10 cellular contexts compared by ENCODE assay signal in genomic region chr19:53076984-53077383, GRCh38. TPM values are rescaled to one million over a fixed set of nuclear protein-coding genes. Genes with fewer than 3 reads are reported as not detected.
A peak's percentile ranks its signal among the peaks of the same experiment; 100 is the strongest.
DNase-seq lines count a peak whose midpoint lies in the region; ATAC-seq and TF ChIP-seq lines count a peak whose summit lies in the region.
"Had no signal": no experiment of that assay in that cellular context is flagged by ENCODE, and none has a peak within 500 bp of the region (broad histone marks: within the 10 kb centered on the region; RNA-seq: fewer than 3 reads in every experiment).

No MANE protein-coding gene starts in this region.

- dilution Hi-C loops in IMR-90 (cut with HindIII; ENCODE audit: low sequenced_read_pairs, unreplicated experiment) = no loop called here

- no peak overlapping the region for H3K4me2 ChIP-seq in IMR-90 (ENCODE audit: low read depth, low read length)
- no peak overlapping the region for H3K4me2 ChIP-seq in mesendoderm (ENCODE audit: low read length)

- BruUV-seq in IMR-90 (replicated peaks; lab: Mats Ljungman, UMichigan) = no TSS peak

- H3K9me3 ChIP-seq in IMR-90 (ENCODE audit: control insufficient read depth, insufficient read depth, low read length) (peaks cover 17% of the 10 kb centered on the region), endodermal cell (ENCODE audit: control insufficient read depth, low read length) (peaks cover 20% of the 10 kb centered on the region), esophagus squamous epithelium (peaks cover 0 to 91% (median 30%) of the 10 kb centered on the region in 3 donors)

- H3K79me1 ChIP-seq in IMR-90 (ENCODE audit: low read depth in 1 of 2, low read length in 2 of 2) (peaks cover 9 to 11% of the 10 kb centered on the region in 2 experiments), mesendoderm (ENCODE audit: low read length) (peaks cover 2% of the 10 kb centered on the region)

- peak; percentile 60; the same call in 1 of the 2 replicates for ATAC-seq in IMR-90 (ENCODE audit: low read depth)
- no peak for ATAC-seq in GM21367 (IDR thresholded peaks at IDR 0.05; ENCODE audit: unreplicated experiment)
- ATAC-seq in HG03565 (IDR thresholded peaks at IDR 0.05; ENCODE audit: unreplicated experiment) = no peak

- peaks cover 8% of the 10 kb centered on the region for H3K4me1 Mint-ChIP-seq in endodermal cell
- no peaks in the 10 kb centered on the region for H3K4me1 Mint-ChIP-seq in activated T-helper 1 cell treated with anti-CD3 and anti-CD28 coated beads, Interleukin-12 subunit alpha, Interleukin-12 subunit beta, Interleukin-2, Interleukin-4 antibody, amounts not matched to agents 30 ng/mL and 10 ng/mL and 1 ng/mL, durations not matched to agents 14 hours and 24 hours and 36 hours (ENCODE audit: low read depth)

- H2AK5ac ChIP-seq in IMR-90 (ENCODE audit: low read depth, low read length) (no peak overlapping the region), mesendoderm (ENCODE audit: low read length) (no peak overlapping the region)

- H3K18ac ChIP-seq in IMR-90 (ENCODE audit: low read depth, low read length) (no peak overlapping the region), mesendoderm (ENCODE audit: low read length) (no peak overlapping the region)

- POLR2A ChIA-PET in IMR-90 (lab: Charles Lee; ENCODE audit: unreplicated experiment) = no interaction called here

- no peaks in the 10 kb centered on the region for H3K27me3 Mint-ChIP-seq in endodermal cell (ENCODE audit: insufficient read depth)
- H3K27me3 Mint-ChIP-seq in activated T-helper 1 cell treated with anti-CD3 and anti-CD28 coated beads, Interleukin-12 subunit alpha, Interleukin-12 subunit beta, Interleukin-2, Interleukin-4 antibody, amounts not matched to agents 30 ng/mL and 10 ng/mL and 1 ng/mL, durations not matched to agents 14 hours and 24 hours and 36 hours (ENCODE audit: insufficient read depth) = no peaks in the 10 kb centered on the region
- H3K27me3 Mint-ChIP-seq: dendritic cell treated with granulocyte-macrophage colony-stimulating factor and Interleukin-4, amounts not matched to agents 40 ng/mL and 50 ng/mL, for 4 days had no signal

- H3K27me3 ChIP-seq in IMR-90 (ENCODE audit: control insufficient read depth, insufficient read depth, low read length) = no peaks in the 10 kb centered on the region
- H3K27me3 ChIP-seq in endodermal cell (ENCODE audit: control insufficient read depth, insufficient read depth, low read length, poor library complexity, severe bottlenecking) = no peaks in the 10 kb centered on the region
- no peaks in the 10 kb centered on the region for H3K27me3 ChIP-seq in mesendoderm (ENCODE audit: insufficient read depth, low read length, poor library complexity)
- no peaks in the 10 kb centered on the region for H3K27me3 ChIP-seq in esophagus squamous epithelium

- no peak overlapping the region for H3K23ac ChIP-seq in IMR-90 (ENCODE audit: low read depth, low read length)
- H3K23ac ChIP-seq in mesendoderm (ENCODE audit: low read length) = no peak overlapping the region

- CTCF ChIA-PET in IMR-90 (lab: Yijun Ruan, JAX) = no interaction called here

- H2BK120ac ChIP-seq in IMR-90 (ENCODE audit: low read depth, low read length) (no peak overlapping the region), mesendoderm (ENCODE audit: low read depth, low read length) (no peak overlapping the region)

- H3K4me3 Mint-ChIP-seq in endodermal cell = no peak overlapping the region
- no peak overlapping the region for H3K4me3 Mint-ChIP-seq in activated T-helper 1 cell treated with anti-CD3 and anti-CD28 coated beads, Interleukin-12 subunit alpha, Interleukin-12 subunit beta, Interleukin-2, Interleukin-4 antibody, amounts not matched to agents 30 ng/mL and 10 ng/mL and 1 ng/mL, durations not matched to agents 14 hours and 24 hours and 36 hours
- H3K4me3 Mint-ChIP-seq: dendritic cell treated with granulocyte-macrophage colony-stimulating factor and Interleukin-4, amounts not matched to agents 40 ng/mL and 50 ng/mL, for 4 days had no signal

- no peak overlapping the region for H3K14ac ChIP-seq in IMR-90 (replicated peaks; ENCODE audit: low read depth, low read length)

- no peak overlapping the region for H2BK20ac ChIP-seq in IMR-90 (ENCODE audit: low read depth, low read length)

- H2BK15ac ChIP-seq in IMR-90 (ENCODE audit: low read depth, low read length) (no peak overlapping the region), mesendoderm (replicated peaks; ENCODE audit: low read depth) (no peak overlapping the region)

- H3K4me1 ChIP-seq in IMR-90 (ENCODE audit: control insufficient read depth, insufficient read depth, low read length) (no peaks in the 10 kb centered on the region), endodermal cell (ENCODE audit: control insufficient read depth, insufficient read depth, low read length) (no peaks in the 10 kb centered on the region), mesendoderm (ENCODE audit: control insufficient read depth, low read depth, low read length) (no peaks in the 10 kb centered on the region), esophagus squamous epithelium (no peaks in the 10 kb centered on the region)

- no peak overlapping the region for H3K9ac ChIP-seq in IMR-90 (ENCODE audit: low read depth, low read length)
- H3K9ac ChIP-seq in endodermal cell (ENCODE audit: extremely low read depth, low read length, poor library complexity, severe bottlenecking) = no peak overlapping the region
- H3K9ac ChIP-seq in mesendoderm (ENCODE audit: low read length) = no peak overlapping the region

- TF ChIP-seq CTCF in IMR-90 (conservative IDR thresholded peaks at IDR 0.05; ENCODE audit: low read depth, low read length) (peak; percentile 49), endodermal cell (conservative IDR thresholded peaks at IDR 0.05) (peak; percentile 92), esophagus squamous epithelium (IDR thresholded peaks at IDR 0.05) (peak in 3 of 6 experiments; percentile 12 to 45 (median 40))

- H2BK5ac ChIP-seq in IMR-90 (ENCODE audit: low read depth, low read length, poor library complexity, severe bottlenecking) = no peak overlapping the region
- H2BK5ac ChIP-seq in mesendoderm (ENCODE audit: low read length) = no peak overlapping the region

- intact Hi-C loops in IMR-90 (cut with micrococcal nuclease) = no loop called here
- intact Hi-C loops in activated T-helper 1 cell treated with anti-CD3 and anti-CD28 coated beads, Interleukin-12 subunit alpha, Interleukin-12 subunit beta, Interleukin-2, Interleukin-4 antibody, amounts not matched to agents 30 ng/mL and 10 ng/mL and 1 ng/mL, durations not matched to agents 14 hours and 24 hours and 36 hours (cut with micrococcal nuclease) = no loop called here
- intact Hi-C loops in esophagus squamous epithelium (cut with DNase I) = no loop called here

- peaks cover 42% of the 10 kb centered on the region for H3K36me3 ChIP-seq in IMR-90 (ENCODE audit: control insufficient read depth, insufficient read depth, low read length)
- peaks cover 74% of the 10 kb centered on the region for H3K36me3 ChIP-seq in endodermal cell (ENCODE audit: control insufficient read depth, insufficient read depth, low read length)
- peaks cover 4% of the 10 kb centered on the region for H3K36me3 ChIP-seq in mesendoderm (ENCODE audit: control insufficient read depth, insufficient read depth, low read length)
- peaks cover 23 to 100% (median 31%) of the 10 kb centered on the region in 3 donors for H3K36me3 ChIP-seq in esophagus squamous epithelium

- no peak overlapping the region for H2AK9ac ChIP-seq in IMR-90 (replicated peaks; ENCODE audit: low read depth, low read length, poor library complexity)

- H3K36me3 Mint-ChIP-seq in endodermal cell (ENCODE audit: low read depth) = peaks cover 84% of the 10 kb centered on the region
- H3K36me3 Mint-ChIP-seq in activated T-helper 1 cell treated with anti-CD3 and anti-CD28 coated beads, Interleukin-12 subunit alpha, Interleukin-12 subunit beta, Interleukin-2, Interleukin-4 antibody, amounts not matched to agents 30 ng/mL and 10 ng/mL and 1 ng/mL, durations not matched to agents 14 hours and 24 hours and 36 hours (ENCODE audit: low read depth) = peaks cover 85% of the 10 kb centered on the region

- no peaks in the 10 kb centered on the region for H3K9me1 ChIP-seq in IMR-90 (ENCODE audit: insufficient read depth, low read length)

- H3K27ac Mint-ChIP-seq in endodermal cell = peak overlapping the region; percentile 83
- no peak overlapping the region for H3K27ac Mint-ChIP-seq in activated T-helper 1 cell treated with anti-CD3 and anti-CD28 coated beads, Interleukin-12 subunit alpha, Interleukin-12 subunit beta, Interleukin-2, Interleukin-4 antibody, amounts not matched to agents 30 ng/mL and 10 ng/mL and 1 ng/mL, durations not matched to agents 14 hours and 24 hours and 36 hours
- H3K27ac Mint-ChIP-seq: dendritic cell treated with granulocyte-macrophage colony-stimulating factor and Interleukin-4, amounts not matched to agents 40 ng/mL and 50 ng/mL, for 4 days had no signal

- no peak overlapping the region for H2AFZ ChIP-seq in IMR-90 (replicated peaks; ENCODE audit: low read length, poor library complexity)

- no peaks in the 10 kb centered on the region for H3K79me2 ChIP-seq in mesendoderm (ENCODE audit: control insufficient read depth, insufficient read depth, low read length)

- H4K20me1 ChIP-seq in IMR-90 (ENCODE audit: insufficient read depth, low read length) = 0 out of 2 replicates have a peak, but pooled peaks cover 3% of the 10 kb centered on the region

- no peak overlapping the region for H4K8ac ChIP-seq in IMR-90 (ENCODE audit: low read depth in 2 of 2, low read length in 2 of 2)
- no peak overlapping the region for H4K8ac ChIP-seq in mesendoderm (ENCODE audit: low read depth, low read length)

- H3K27ac ChIP-seq in IMR-90 (ENCODE audit: insufficient read depth, low read length) = no peak overlapping the region
- no peak overlapping the region for H3K27ac ChIP-seq in endodermal cell (ENCODE audit: low read depth, low read length)
- H3K27ac ChIP-seq in mesendoderm (ENCODE audit: low read depth, low read length) = no peak overlapping the region
- no peak overlapping the region for H3K27ac ChIP-seq in esophagus squamous epithelium

- H3K56ac ChIP-seq in IMR-90 (ENCODE audit: extremely low read depth, insufficient read depth, low read length) (no peak overlapping the region), mesendoderm (ENCODE audit: low read length) (no peak overlapping the region)

- H3K4ac ChIP-seq in IMR-90 (ENCODE audit: low read depth, low read length) (no peak overlapping the region), mesendoderm (ENCODE audit: low read depth, low read length) (no peak overlapping the region)

- in situ Hi-C loops in IMR-90 (cut with MboI; ENCODE audit: low sequenced_read_pairs) = no loop called here

- H4K5ac ChIP-seq in IMR-90 (ENCODE audit: low read depth, low read length) (no peak overlapping the region), mesendoderm (ENCODE audit: low read length) (no peak overlapping the region)

- TF ChIP-seq POLR2A in IMR-90 (IDR thresholded peaks at IDR 0.05; ENCODE audit: low read depth, low read length) (no peak), esophagus squamous epithelium (IDR thresholded peaks at IDR 0.05) (no peak)

- WGBS in IMR-90 (ENCODE audit: extremely low coverage in 2 of 2, insufficient read length in 1 of 2), 2 experiments = 46% methylated on average over 3 of the region's 10 CpGs; no CpG with 5 or more reads in 1 of the 2 experiments
- WGBS in endodermal cell (ENCODE audit: insufficient coverage in 1 of 2, insufficient read length in 1 of 2), 2 experiments = 20 to 22% methylated on average over 7 to 10 of the region's 10 CpGs
- WGBS in mesendoderm (ENCODE audit: extremely low coverage, insufficient coverage, low lambda C conversion rate) = no CpG with 5 or more reads among the region's 10 CpGs
- WGBS in esophagus squamous epithelium, 2 donors = 66 to 67% methylated on average over 4 to 10 of the region's 10 CpGs

- no peak overlapping the region for H4K91ac ChIP-seq in IMR-90 (ENCODE audit: insufficient read depth, low read depth, low read length)

- H3K4me3 ChIP-seq in IMR-90 (ENCODE audit: insufficient read depth, low read depth, low read length) (no peak overlapping the region), endodermal cell (ENCODE audit: low read length) (no peak overlapping the region), mesendoderm (ENCODE audit: low read length) (no peak overlapping the region), esophagus squamous epithelium (no peak overlapping the region)

- peak; percentile 52 for TF ChIP-seq RAD21 in IMR-90 (IDR thresholded peaks at IDR 0.05; ENCODE audit: low read length)

- H3K9me3 Mint-ChIP-seq in endodermal cell = peaks cover 28% of the 10 kb centered on the region
- H3K9me3 Mint-ChIP-seq in activated T-helper 1 cell treated with anti-CD3 and anti-CD28 coated beads, Interleukin-12 subunit alpha, Interleukin-12 subunit beta, Interleukin-2, Interleukin-4 antibody, amounts not matched to agents 30 ng/mL and 10 ng/mL and 1 ng/mL, durations not matched to agents 14 hours and 24 hours and 36 hours = peaks cover 69% of the 10 kb centered on the region

- peak; percentile 43 for DNase-seq in AG08396 (ENCODE audit: low spot score)
- peak; percentile 28 for DNase-seq in IMR-90
- peak; percentile 95 for DNase-seq in endodermal cell
- peak; percentile 95 for DNase-seq in mesendoderm
- no peak for DNase-seq in activated T-helper 1 cell treated with anti-CD3 and anti-CD28 coated beads, Interleukin-12 subunit alpha, Interleukin-12 subunit beta, Interleukin-2, Interleukin-4 antibody, amounts not matched to agents 30 ng/mL and 10 ng/mL and 1 ng/mL, durations not matched to agents 14 hours and 24 hours and 36 hours (ENCODE audit: low spot score)
- DNase-seq in esophagus squamous epithelium (lab: John Stamatoyannopoulos, UW) = no peak
- DNase-seq: NCI-H2081 treated with DMSO at 0.1 percent for 48 hours had no signal

RNA-seq across cellular contexts. Expression of gene ZNF160, which starts 26.2 kb away (rescaled TPM):
- total RNA-seq in IMR-90 (2012; rRNA removed) (26.9 and 30.8 TPM in 2 replicates), endodermal cell (10 to 100 TPM; 51.7 to 78.3 TPM), esophagus squamous epithelium (10 to 100 TPM; 11.7 to 36.6 (median 13.5) TPM)
- 16.4 and 22.6 TPM in 2 replicates for polyA plus RNA-seq in IMR-90 (2012; rRNA removed)
- polyA plus RNA-seq in IMR-90 (2012; cell fraction: cytosol; rRNA removed) = 4.7 and 7.9 TPM in 2 replicates
- polyA plus RNA-seq in IMR-90 (2012; cell fraction: nucleus; rRNA removed; ENCODE audit: low replicate concordance) = 68.6 and 98.0 TPM in 2 replicates
- 33.4 TPM for polyA plus RNA-seq in endodermal cell (2013, experiment 1 of 2)
- 33.4 TPM for polyA plus RNA-seq in endodermal cell (2013, experiment 2 of 2)
- 14.5 TPM for polyA plus RNA-seq in mesendoderm (2013, experiment 1 of 2)
- 14.4 TPM for polyA plus RNA-seq in mesendoderm (2013, experiment 2 of 2)
- 26.0 and 27.8 TPM in 2 replicates for total RNA-seq in activated T-helper 1 cell treated with anti-CD3 and anti-CD28 coated beads, Interleukin-12 subunit alpha, Interleukin-12 subunit beta, Interleukin-2, Interleukin-4 antibody, amounts not matched to agents 30 ng/mL and 10 ng/mL and 1 ng/mL, durations not matched to agents 14 hours and 24 hours and 36 hours

RNA-seq across cellular contexts. Expression of gene ERVV-2, which starts 32.4 kb away (rescaled TPM):
- total RNA-seq in IMR-90 (2012; rRNA removed) (not detected in 2 replicates), endodermal cell (not detected), esophagus squamous epithelium (not detected)
- polyA plus RNA-seq in IMR-90 (2012; rRNA removed) = not detected in 2 replicates
- polyA plus RNA-seq in IMR-90 (2012; cell fraction: cytosol; rRNA removed) = not detected in 2 replicates
- polyA plus RNA-seq in IMR-90 (2012; cell fraction: nucleus; rRNA removed; ENCODE audit: low replicate concordance) = not detected in 2 replicates
- not detected for polyA plus RNA-seq in endodermal cell (2013, experiment 1 of 2)
- polyA plus RNA-seq in endodermal cell (2013, experiment 2 of 2) = not detected
- 0.01 TPM for polyA plus RNA-seq in mesendoderm (2013, experiment 1 of 2)
- polyA plus RNA-seq in mesendoderm (2013, experiment 2 of 2) = not detected
- not detected in 2 replicates for total RNA-seq in activated T-helper 1 cell treated with anti-CD3 and anti-CD28 coated beads, Interleukin-12 subunit alpha, Interleukin-12 subunit beta, Interleukin-2, Interleukin-4 antibody, amounts not matched to agents 30 ng/mL and 10 ng/mL and 1 ng/mL, durations not matched to agents 14 hours and 24 hours and 36 hours

RNA-seq across cellular contexts. Expression of gene ZNF415, which starts 55.7 kb away (rescaled TPM):
- total RNA-seq in IMR-90 (2012; rRNA removed) = 7.7 and 7.8 TPM in 2 replicates
- polyA plus RNA-seq in IMR-90 (2012; rRNA removed) = 3.9 and 4.2 TPM in 2 replicates
- 0.92 and 1.2 TPM in 2 replicates for polyA plus RNA-seq in IMR-90 (2012; cell fraction: cytosol; rRNA removed)
- polyA plus RNA-seq in IMR-90 (2012; cell fraction: nucleus; rRNA removed; ENCODE audit: low replicate concordance) = 0.77 and 4.5 TPM in 2 replicates
- 10 to 100 TPM; 12.6 to 19.4 TPM for total RNA-seq in endodermal cell
- polyA plus RNA-seq in endodermal cell (2013, experiment 1 of 2) = 10.1 TPM
- 12.3 TPM for polyA plus RNA-seq in endodermal cell (2013, experiment 2 of 2)
- 8.1 TPM for polyA plus RNA-seq in mesendoderm (2013, experiment 1 of 2)
- 8.0 TPM for polyA plus RNA-seq in mesendoderm (2013, experiment 2 of 2)
- total RNA-seq in activated T-helper 1 cell treated with anti-CD3 and anti-CD28 coated beads, Interleukin-12 subunit alpha, Interleukin-12 subunit beta, Interleukin-2, Interleukin-4 antibody, amounts not matched to agents 30 ng/mL and 10 ng/mL and 1 ng/mL, durations not matched to agents 14 hours and 24 hours and 36 hours = 0.20 and 0.21 TPM in 2 replicates
- 1 to 10 TPM in 2 of 4 donors, under 1 TPM in 2; 0.26 to 4.6 (median 1.3) TPM for total RNA-seq in esophagus squamous epithelium

Comparison
In these comparisons a context has a peak if more than half of its experiments do, and no peak if none do; other contexts are left out.
1. DNase-seq: peak in AG08396 (single experiment), IMR-90 (single experiment), endodermal cell (single experiment) and mesendoderm (single experiment); none in activated T-helper 1 cell treated with anti-CD3 and anti-CD28 coated beads, Interleukin-12 subunit alpha, Interleukin-12 subunit beta, Interleukin-2, Interleukin-4 antibody, amounts not matched to agents 30 ng/mL and 10 ng/mL and 1 ng/mL, durations not matched to agents 14 hours and 24 hours and 36 hours (single experiment) and esophagus squamous epithelium (single experiment).